ENCODE assay signal across 8 cellular contexts in genomic region chr1:212455406-212456165, GRCh38. TPM values are rescaled to one million over a fixed set of nuclear protein-coding genes. Genes with fewer than 3 reads are reported as not detected.
DNase-seq lines count a peak whose midpoint lies in the region; ATAC-seq and TF ChIP-seq lines count a peak whose summit lies in the region.

No MANE protein-coding gene starts in this region.

- H3K27ac ChIP-seq in RWPE1: no peak overlapping the region
- H3K27ac ChIP-seq in foreskin keratinocyte: no peak overlapping the region
- H3K27ac ChIP-seq in substantia nigra (ENCODE audit: low read depth, low read length, poor library complexity, severe bottlenecking): peak overlapping the region; percentile 78

- no peak overlapping the region for H3K4me3 Mint-ChIP-seq in activated T-helper 17 cell treated with anti-CD3 and anti-CD28 coated beads, Interleukin-2, amount 50 U/mL, for 72 hours

- H3K4me1 Mint-ChIP-seq in activated T-helper 17 cell treated with anti-CD3 and anti-CD28 coated beads, Interleukin-2, amount 50 U/mL, for 72 hours: peaks cover 4% of the 10 kb centered on the region

- CTCF ChIA-PET in RWPE1 (lab: Yijun Ruan, JAX): interaction anchor here (0.5 to 4.7 kb wide), 29 partner anchors 9 to 775 kb away, joined by 3 to 53 read pairs (median 4); no protein-coding TSS in a partner anchor

- TF ChIP-seq CTCF in AG10803 (conservative IDR thresholded peaks at IDR 0.05; ENCODE audit: low read length) (peak; percentile 98), RWPE1 (conservative IDR thresholded peaks at IDR 0.05; ENCODE audit: low read depth) (peak; percentile 95), foreskin keratinocyte (conservative IDR thresholded peaks at IDR 0.05) (peak; percentile 96)

- peak; percentile 75 for ATAC-seq in activated T-helper 17 cell treated with anti-CD3 and anti-CD28 coated beads, Interleukin-2, amount 50 U/mL, for 72 hours (replicated peaks)
- peak; percentile 79 for ATAC-seq in foreskin keratinocyte

- POLR2A ChIA-PET in RWPE1 (lab: Yijun Ruan, JAX; ENCODE audit: low non-redundant PET): interaction anchor here (0.7 kb wide), 1 partner anchor 100 kb away, joined by 3 read pairs; no protein-coding TSS in a partner anchor

- H3K27ac Mint-ChIP-seq in activated T-helper 17 cell treated with anti-CD3 and anti-CD28 coated beads, Interleukin-2, amount 50 U/mL, for 72 hours: no peak overlapping the region

- H3K27me3 ChIP-seq in foreskin keratinocyte: no peaks in the 10 kb centered on the region

- no peaks in the 10 kb centered on the region for H3K36me3 Mint-ChIP-seq in activated T-helper 17 cell treated with anti-CD3 and anti-CD28 coated beads, Interleukin-2, amount 50 U/mL, for 72 hours (ENCODE audit: low read depth)

- no peaks in the 10 kb centered on the region for H3K9me3 Mint-ChIP-seq in activated T-helper 17 cell treated with anti-CD3 and anti-CD28 coated beads, Interleukin-2, amount 50 U/mL, for 72 hours

- H3K27me3 Mint-ChIP-seq in activated T-helper 17 cell treated with anti-CD3 and anti-CD28 coated beads, Interleukin-2, amount 50 U/mL, for 72 hours: no peaks in the 10 kb centered on the region

- H3K4me1 ChIP-seq in foreskin keratinocyte: no peaks in the 10 kb centered on the region

- no peak overlapping the region for H3K4me3 ChIP-seq in AG10803 (ENCODE audit: low read length)

- DNase-seq in AG10803 (ENCODE audit: low read depth): peak; percentile 77
- peak; percentile 71 for DNase-seq in GM19238 (ENCODE audit: insufficient read length, low spot score)
- DNase-seq in Kasumi-1 (lab: John Stamatoyannopoulos, UW): peak; percentile 75 to 81
- peak; percentile 79 for DNase-seq in RWPE1 (ENCODE audit: low spot score)
- peak in 1 of 2 donors; percentile 39 for DNase-seq in foreskin keratinocyte
- peak in 55 of 56 donors; percentile 15 to 97 (median 85) for DNase-seq in nucleus accumbens (lab: John Stamatoyannopoulos, UW)
- peak; percentile 28 to 96 (median 84) for DNase-seq in substantia nigra (lab: John Stamatoyannopoulos, UW)

RNA-seq across cellular contexts. Expression of gene NENF, which starts 22.9 kb away (rescaled TPM):
- total RNA-seq in activated T-helper 17 cell treated with anti-CD3 and anti-CD28 coated beads, Interleukin-2, amount 50 U/mL, for 72 hours: 10 to 100 TPM; 43.9 to 49.7 TPM
- 80.7 and 82.8 TPM in 2 replicates for total RNA-seq in foreskin keratinocyte
- polyA plus RNA-seq in foreskin keratinocyte: 113 and 114 TPM in 2 replicates

RNA-seq across cellular contexts. Expression of gene PACC1, which starts 40.9 kb away (rescaled TPM):
- total RNA-seq in activated T-helper 17 cell treated with anti-CD3 and anti-CD28 coated beads, Interleukin-2, amount 50 U/mL, for 72 hours: 10 to 100 TPM in 1 of 2 donors, 1 to 10 TPM in 1; 5.3 to 16.4 TPM
- total RNA-seq in foreskin keratinocyte: 15.0 and 17.7 TPM in 2 replicates
- polyA plus RNA-seq in foreskin keratinocyte: 10.4 and 12.9 TPM in 2 replicates
